8 cellular contexts compared by ENCODE assay signal in genomic region chr6:2940010-2940850, GRCh38. TPM values are rescaled to one million over a fixed set of nuclear protein-coding genes. Genes with fewer than 3 reads are reported as not detected.
DNase-seq lines count a peak whose midpoint lies in the region; ATAC-seq and TF ChIP-seq lines count a peak whose summit lies in the region.

No MANE protein-coding gene starts in this region.

- peaks cover 14% of the 10 kb centered on the region for H3K9me3 Mint-ChIP-seq in natural killer cell treated with Interleukin-12 subunit alpha and Interleukin-12 subunit beta and Interleukin-15 and Interleukin-18, amount 100 ng/mL, for 72 hours
- H3K9me3 Mint-ChIP-seq in chondrocyte (ENCODE audit: low read depth): no peaks in the 10 kb centered on the region

- no peak for TF ChIP-seq CTCF in KMS-11 (conservative IDR thresholded peaks at IDR 0.05; ENCODE audit: low read depth, low read length)
- no peak for TF ChIP-seq CTCF in chondrocyte (IDR thresholded peaks at IDR 0.05)

- no peaks in the 10 kb centered on the region for H3K9me3 ChIP-seq in ES-I3 (ENCODE audit: control insufficient read depth, insufficient read depth, low read length)

- peaks cover 38% of the 10 kb centered on the region for H3K36me3 Mint-ChIP-seq in natural killer cell treated with Interleukin-12 subunit alpha and Interleukin-12 subunit beta and Interleukin-15 and Interleukin-18, amount 100 ng/mL, for 72 hours
- H3K36me3 Mint-ChIP-seq in chondrocyte (ENCODE audit: low read depth): peaks cover 3% of the 10 kb centered on the region

- H3K36me3 ChIP-seq in ES-I3 (ENCODE audit: insufficient read depth, low read length) (no peaks in the 10 kb centered on the region), KMS-11 (ENCODE audit: insufficient read depth) (no peaks in the 10 kb centered on the region)

- H3K4me1 Mint-ChIP-seq in natural killer cell treated with Interleukin-12 subunit alpha and Interleukin-12 subunit beta and Interleukin-15 and Interleukin-18, amount 100 ng/mL, for 72 hours (ENCODE audit: low read depth in 2 of 2): peaks cover 62 to 68% of the 10 kb centered on the region in 2 donors
- H3K4me1 Mint-ChIP-seq in chondrocyte (ENCODE audit: low read depth): no peaks in the 10 kb centered on the region

- peak; percentile 77 for ATAC-seq in GM21515 (IDR thresholded peaks at IDR 0.05; ENCODE audit: unreplicated experiment)
- peak; percentile 92 to 94 for ATAC-seq in natural killer cell treated with Interleukin-12 subunit alpha and Interleukin-12 subunit beta and Interleukin-15 and Interleukin-18, amount 100 ng/mL, for 72 hours

- H3K4me3 ChIP-seq in KMS-11 (IDR thresholded peaks at IDR 0.05; ENCODE audit: insufficient read depth, low read depth, low read length): no peak overlapping the region

- DNase-seq in activated T-cell treated with anti-CD3 and anti-CD28 coated beads for 4 hours (peak; percentile 58), cerebellum (ENCODE audit: low spot score) (no peak), chondrocyte (ENCODE audit: low spot score) (no peak), posterior vena cava (ENCODE audit: low spot score) (no peak)
- peak; percentile 93 for DNase-seq in natural killer cell treated with Interleukin-12 subunit alpha and Interleukin-12 subunit beta and Interleukin-15 and Interleukin-18, amount 100 ng/mL, for 72 hours (ENCODE audit: low spot score)

- H3K27ac Mint-ChIP-seq in natural killer cell treated with Interleukin-12 subunit alpha and Interleukin-12 subunit beta and Interleukin-15 and Interleukin-18, amount 100 ng/mL, for 72 hours: peak overlapping the region; percentile 93 to 99
- H3K27ac Mint-ChIP-seq in chondrocyte (ENCODE audit: unreplicated experiment): no peak overlapping the region

- peak overlapping the region; percentile 39; the same call in 1 of the 2 replicates for H3K9ac ChIP-seq in ES-I3 (ENCODE audit: low read depth, low read length)
- H3K9ac ChIP-seq in KMS-11: no peak overlapping the region

- no peaks in the 10 kb centered on the region for H3K79me2 ChIP-seq in KMS-11 (ENCODE audit: insufficient read depth, low read depth)

- intact Hi-C loops in posterior vena cava (cut with DNase I): no loop called here

- no peaks in the 10 kb centered on the region for H4K20me1 ChIP-seq in KMS-11 (ENCODE audit: insufficient read depth)

- H3K27me3 ChIP-seq in KMS-11 (ENCODE audit: insufficient read depth, low read depth): peaks cover 65% of the 10 kb centered on the region

- peak overlapping the region; percentile 22; the same call in 1 of the 2 replicates for H3K4me2 ChIP-seq in KMS-11

- H3K27me3 Mint-ChIP-seq in natural killer cell treated with Interleukin-12 subunit alpha and Interleukin-12 subunit beta and Interleukin-15 and Interleukin-18, amount 100 ng/mL, for 72 hours: no peaks in the 10 kb centered on the region
- H3K27me3 Mint-ChIP-seq in chondrocyte (ENCODE audit: low read depth): no peaks in the 10 kb centered on the region

- peak overlapping the region; percentile 66 for H3K4me3 Mint-ChIP-seq in natural killer cell treated with Interleukin-12 subunit alpha and Interleukin-12 subunit beta and Interleukin-15 and Interleukin-18, amount 100 ng/mL, for 72 hours
- H3K4me3 Mint-ChIP-seq in chondrocyte (ENCODE audit: unreplicated experiment): no peak overlapping the region

- H3K4me1 ChIP-seq in ES-I3 (ENCODE audit: insufficient read depth, low read length): no peaks in the 10 kb centered on the region; the same call in 1 of the 2 replicates
- peaks cover 52% of the 10 kb centered on the region for H3K4me1 ChIP-seq in KMS-11 (ENCODE audit: low read depth, poor library complexity, severe bottlenecking)

- no peak overlapping the region for H2AFZ ChIP-seq in KMS-11 (ENCODE audit: low read depth)

- H3K27ac ChIP-seq in KMS-11: peak overlapping the region; percentile 2; the same call in 1 of the 2 replicates

RNA-seq across cellular contexts. Expression of gene SERPINB6, which starts 31.1 kb away (rescaled TPM):
- 100 to 1,000 TPM; 158 to 170 TPM for total RNA-seq in natural killer cell treated with Interleukin-12 subunit alpha and Interleukin-12 subunit beta and Interleukin-15 and Interleukin-18, amount 100 ng/mL, for 72 hours
- total RNA-seq in cerebellum (16.1 TPM), chondrocyte (74.0 to 98.0 TPM (median 97.3 TPM) in 3 replicates), posterior vena cava (10 to 100 TPM; 90.7 to 98.3 TPM)

RNA-seq across cellular contexts. Expression of gene SERPINB9, which starts 37.1 kb away (rescaled TPM):
- 100 to 1,000 TPM in 1 of 2 donors, 10 to 100 TPM in 1; 59.0 to 159 TPM for total RNA-seq in natural killer cell treated with Interleukin-12 subunit alpha and Interleukin-12 subunit beta and Interleukin-15 and Interleukin-18, amount 100 ng/mL, for 72 hours
- total RNA-seq in cerebellum: 4.2 TPM
- 0.31 to 0.67 TPM (median 0.62 TPM) in 3 replicates for total RNA-seq in chondrocyte
- 10 to 100 TPM in 1 of 2 donors, 1 to 10 TPM in 1; 9.9 to 12.8 TPM for total RNA-seq in posterior vena cava

RNA-seq across cellular contexts. Expression of gene NQO2, which starts 59.5 kb away (rescaled TPM):
- 10 to 100 TPM; 18.0 to 35.1 TPM for total RNA-seq in natural killer cell treated with Interleukin-12 subunit alpha and Interleukin-12 subunit beta and Interleukin-15 and Interleukin-18, amount 100 ng/mL, for 72 hours
- total RNA-seq in cerebellum (8.3 TPM), chondrocyte (34.4 to 40.7 TPM (median 35.1 TPM) in 3 replicates), posterior vena cava (10 to 100 TPM; 27.7 to 42.4 TPM)

Comparison
In these comparisons a context has a peak if more than half of its experiments do, and no peak if none do; other contexts are left out.
1. DNase-seq: peak in activated T-cell treated with anti-CD3 and anti-CD28 coated beads for 4 hours (single experiment) and natural killer cell treated with Interleukin-12 subunit alpha and Interleukin-12 subunit beta and Interleukin-15 and Interleukin-18, amount 100 ng/mL, for 72 hours (single experiment); none in cerebellum (single experiment), chondrocyte (single experiment) and posterior vena cava (single experiment).
2. RNA of gene SERPINB9, which starts 37.1 kb away (total RNA-seq): 59.0 to 159 TPM in natural killer cell treated with Interleukin-12 subunit alpha and Interleukin-12 subunit beta and Interleukin-15 and Interleukin-18, amount 100 ng/mL, for 72 hours; 9.9 to 12.8 TPM in posterior vena cava, 4.2 TPM in cerebellum (single experiment) and 0.31 to 0.67 TPM in chondrocyte; every median in the first group is over 4 times any median in the second.